31 cellular contexts compared by ENCODE assay signal in genomic region chr15:92228830-92229229, GRCh38.
"Had no signal": no experiment of that assay in that cellular context is flagged by ENCODE, and none has a peak within 500 bp of the region (broad histone marks: within the 10 kb centered on the region; RNA-seq: fewer than 3 reads in every experiment).

No MANE protein-coding gene starts in this region.

- H3K27ac ChIP-seq: neural progenitor cell, pancreas, prostate gland, right atrium auricular region, right lobe of liver, sigmoid colon, spleen, suprapubic skin, testis, tibial artery, transverse colon, upper lobe of right lung, uterus had no signal

- H3K27ac Mint-ChIP-seq: naive B cell; naive thymus-derived CD8-positive, alpha-beta T cell; natural killer cell treated with Interleukin-12 subunit alpha and Interleukin-12 subunit beta and Interleukin-15 and Interleukin-18, amount 100 ng/mL, for 72 hours; nephron progenitor cell; neural progenitor cell; stimulated activated memory B cell treated with anti-CD40 and anti-IgM and Interleukin-4, amounts not matched to agents 10 μg/mL and 1 μg/mL and 100 μg/mL, for 72 hours; type B pancreatic cell had no signal

- H2AFZ ChIP-seq: neural progenitor cell had no signal

- H3K4me3 Mint-ChIP-seq: naive B cell; naive thymus-derived CD8-positive, alpha-beta T cell; natural killer cell treated with Interleukin-12 subunit alpha and Interleukin-12 subunit beta and Interleukin-15 and Interleukin-18, amount 100 ng/mL, for 72 hours; nephron progenitor cell; neural progenitor cell; stimulated activated memory B cell treated with anti-CD40 and anti-IgM and Interleukin-4, amounts not matched to agents 10 μg/mL and 1 μg/mL and 100 μg/mL, for 72 hours; stimulated activated naive CD8-positive, alpha-beta T cell treated with anti-CD3 and anti-CD28 coated beads, Interleukin-15, amount 100 ng/mL, for 72 hours; type B pancreatic cell had no signal

- H3K36me3 Mint-ChIP-seq: naive B cell; stimulated activated memory B cell treated with anti-CD40 and anti-IgM and Interleukin-4, amounts not matched to agents 10 μg/mL and 1 μg/mL and 100 μg/mL, for 72 hours; type B pancreatic cell had no signal

- H3K36me3 ChIP-seq: neural progenitor cell, pancreas, prostate gland, right atrium auricular region, right lobe of liver, sigmoid colon, spleen, suprapubic skin, tibial artery, transverse colon, upper lobe of right lung, uterus had no signal

- H3K9me3 ChIP-seq: pancreas, prostate gland, right lobe of liver, sigmoid colon, testis, tibial artery, transverse colon, upper lobe of right lung, uterus had no signal

- DNase-seq: naive B cell; naive thymus-derived CD8-positive, alpha-beta T cell; nephron progenitor cell; occipital lobe; pancreas; retina; right lobe of liver; sigmoid colon; spleen; stimulated activated CD4-positive, alpha-beta T cell treated with anti-CD3 and anti-CD28 coated beads, Interleukin-12 subunit alpha, Interleukin-12 subunit beta, amount 100 ng/mL, for 4 hours; stimulated activated CD4-positive, alpha-beta T cell treated with anti-CD3 and anti-CD28 coated beads, Interleukin-1b, Interleukin-23, amount 100 ng/mL, for 48 hours; stimulated activated CD4-positive, alpha-beta T cell treated with anti-CD3 and anti-CD28 coated beads, Interleukin-4, amount 100 ng/mL, for 1 hour; stimulated activated CD4-positive, alpha-beta T cell treated with anti-CD3 and anti-CD28 coated beads, Interleukin-4, amount 100 ng/mL, for 4 hours; stimulated activated CD8-positive, alpha-beta memory T cell treated with anti-CD3 and anti-CD28 coated beads, Interleukin-4, amount 100 ng/mL, for 48 hours; stimulated activated naive CD4-positive, alpha-beta T cell; stimulated activated naive CD8-positive, alpha-beta T cell treated with anti-CD3 and anti-CD28 coated beads, Interleukin-15, amount 100 ng/mL, for 72 hours; stimulated activated naive CD8-positive, alpha-beta T cell treated with anti-CD3 and anti-CD28 coated beads, Interleukin-15, Interleukin-2, amounts not matched to agents 100 U/mL and 50 U/mL, for 24 hours; substantia nigra; testis; tibial artery; transverse colon; upper lobe of right lung; uterus had no signal

- ATAC-seq: naive thymus-derived CD8-positive, alpha-beta T cell; natural killer cell treated with Interleukin-12 subunit alpha and Interleukin-12 subunit beta and Interleukin-15 and Interleukin-18, amount 100 ng/mL, for 72 hours; pancreas; right lobe of liver; stimulated activated memory B cell treated with anti-CD40 and anti-IgM and Interleukin-4, amounts not matched to agents 10 μg/mL and 1 μg/mL and 100 μg/mL, for 72 hours; stimulated activated naive CD8-positive, alpha-beta T cell treated with anti-CD3 and anti-CD28 coated beads, Interleukin-15, amount 100 ng/mL, for 72 hours; stimulated activated naive CD8-positive, alpha-beta T cell treated with anti-CD3 and anti-CD28 coated beads, Interleukin-15, Interleukin-2, amounts not matched to agents 100 U/mL and 50 U/mL, for 24 hours; upper lobe of right lung had no signal

- H3K9ac ChIP-seq: neural progenitor cell had no signal

- H3K27me3 ChIP-seq: neural progenitor cell, pancreas, right atrium auricular region, right lobe of liver, testis, tibial artery, transverse colon, uterus had no signal

- FAIRE-seq: pancreas had no signal

- H3K9me3 Mint-ChIP-seq: natural killer cell treated with Interleukin-12 subunit alpha and Interleukin-12 subunit beta and Interleukin-15 and Interleukin-18, amount 100 ng/mL, for 72 hours; stimulated activated memory B cell treated with anti-CD40 and anti-IgM and Interleukin-4, amounts not matched to agents 10 μg/mL and 1 μg/mL and 100 μg/mL, for 72 hours had no signal

- H3K4me3 ChIP-seq: neural progenitor cell, pancreas, prostate gland, right atrium auricular region, right lobe of liver, sigmoid colon, smooth muscle cell, spleen, suprapubic skin, testis, tibial artery, transverse colon, upper lobe of right lung, uterus had no signal

- H3K4me1 ChIP-seq: neural progenitor cell, pancreas, prostate gland, right atrium auricular region, right lobe of liver, sigmoid colon, spleen, suprapubic skin, testis, tibial artery, transverse colon, upper lobe of right lung, uterus had no signal

- H3K4me1 Mint-ChIP-seq: naive B cell; naive thymus-derived CD8-positive, alpha-beta T cell; nephron progenitor cell; neural progenitor cell; stimulated activated memory B cell treated with anti-CD40 and anti-IgM and Interleukin-4, amounts not matched to agents 10 μg/mL and 1 μg/mL and 100 μg/mL, for 72 hours; stimulated activated naive CD8-positive, alpha-beta T cell treated with anti-CD3 and anti-CD28 coated beads, Interleukin-15, amount 100 ng/mL, for 72 hours had no signal

- H3K4me2 ChIP-seq: neural progenitor cell, smooth muscle cell had no signal
